Comparison of ENCODE assay signal across 1 cellular context in genomic region chr4:183241322-183241640, GRCh38.
A peak's percentile ranks its signal among the peaks of the same experiment; 100 is the strongest.
TF ChIP-seq lines count a peak whose summit lies in the region.

No MANE protein-coding gene starts in this region.

TF ChIP-seq in K562, 482 proteins besides CTCF, POLR2A, EP300 and RAD21 (continued from another document and continues in another):
- TF ChIP-seq NFE2L1 (tag; IDR thresholded peaks at IDR 0.05; ENCODE audit: borderline replicate concordance, low read depth): no peak
- peak; percentile 96 for TF ChIP-seq POLR2AphosphoS5 (IDR thresholded peaks at IDR 0.05; ENCODE audit: control insufficient read depth, insufficient read depth, low read depth, low read length)
- peak; percentile 89 for TF ChIP-seq STAT5A (IDR thresholded peaks at IDR 0.05; ENCODE audit: borderline replicate concordance, low read length)
- no peak for TF ChIP-seq THRA (IDR thresholded peaks at IDR 0.05)
- TF ChIP-seq RUNX1 (IDR thresholded peaks at IDR 0.05; ENCODE audit: low read depth): 0 out of 2 replicates have a peak, but pooled peaks have one; percentile 61
- TF ChIP-seq HCFC1 (IDR thresholded peaks at IDR 0.05; ENCODE audit: low read depth, low read length): no peak
- TF ChIP-seq AFF1 (IDR thresholded peaks at IDR 0.05; ENCODE audit: low read depth in 1 of 2, partially characterized antibody in 2 of 2): peak in 1 of 2 experiments; percentile 67
- peak; percentile 97 for TF ChIP-seq CBFA2T3 (IDR thresholded peaks at IDR 0.05)
- TF ChIP-seq ZNF584 (CRISPR knock-in tag; IDR thresholded peaks at IDR 0.05; ENCODE audit: low read depth): peak; percentile 48; the same call in 1 of the 2 replicates
- peak; percentile 83 for TF ChIP-seq MITF (IDR thresholded peaks at IDR 0.05)
- TF ChIP-seq ZNF518B (CRISPR knock-in tag; IDR thresholded peaks at IDR 0.05): no peak
- TF ChIP-seq CBFA2T2 (conservative IDR thresholded peaks at IDR 0.05): peak; percentile 95
- TF ChIP-seq TBL1XR1 (IDR thresholded peaks at IDR 0.05; ENCODE audit: low read length in 2 of 2): peak in 1 of 2 experiments; percentile 83; a peak in 2 of 4 replicates
- TF ChIP-seq MLLT1 (IDR thresholded peaks at IDR 0.05): peak in 1 of 2 experiments; percentile 64; a peak in 1 of 4 replicates
- peak; percentile 81 to 84; a peak in 3 of 4 replicates for TF ChIP-seq KDM1A (IDR thresholded peaks at IDR 0.05)
- TF ChIP-seq NCOA2 (IDR thresholded peaks at IDR 0.05; ENCODE audit: partially characterized antibody in 2 of 2): peak in 1 of 2 experiments; percentile 56
- 0 out of 2 replicates have a peak, but pooled peaks have one; percentile 44 for TF ChIP-seq ZNF592 (IDR thresholded peaks at IDR 0.05)
- no peak for TF ChIP-seq SAP30 (IDR thresholded peaks at IDR 0.05; ENCODE audit: borderline replicate concordance, insufficient read depth, low read depth, low read length, poor library complexity, severe bottlenecking)
- TF ChIP-seq CEBPG (CRISPR knock-in tag; IDR thresholded peaks at IDR 0.05): no peak
- no peak for TF ChIP-seq CEBPG (tag; conservative IDR thresholded peaks at IDR 0.05 in 1 of 2, IDR thresholded peaks at IDR 0.05 in 1 of 2)
- TF ChIP-seq NFE2 (IDR thresholded peaks at IDR 0.05; ENCODE audit: low read depth): peak; percentile 44; the same call in 1 of the 2 replicates
- TF ChIP-seq CREB1 (IDR thresholded peaks at IDR 0.05): peak; percentile 75
- no peak; the same call in 1 of the 2 replicates for TF ChIP-seq CREB1 (CRISPR knock-in tag; IDR thresholded peaks at IDR 0.05)
- TF ChIP-seq ZNF609 (CRISPR knock-in tag; IDR thresholded peaks at IDR 0.05; ENCODE audit: borderline replicate concordance): no peak
- TF ChIP-seq ZC3H8 (IDR thresholded peaks at IDR 0.05): no peak
- peak; percentile 82 for TF ChIP-seq LCOR (CRISPR knock-in tag; IDR thresholded peaks at IDR 0.05)
- no peak for TF ChIP-seq MBD1 (CRISPR knock-in tag; IDR thresholded peaks at IDR 0.05)
- TF ChIP-seq GTF2E2 (tag; IDR thresholded peaks at IDR 0.05): no peak
- TF ChIP-seq GATAD2B (IDR thresholded peaks at IDR 0.05; ENCODE audit: borderline replicate concordance): 0 out of 2 replicates have a peak, but pooled peaks have one; percentile 42
- TF ChIP-seq MTA1 (IDR thresholded peaks at IDR 0.05; ENCODE audit: borderline replicate concordance): 0 out of 2 replicates have a peak, but pooled peaks have one; percentile 62
- TF ChIP-seq NUFIP1 (IDR thresholded peaks at IDR 0.05; ENCODE audit: partially characterized antibody): no peak
- peak; percentile 96 for TF ChIP-seq SMAD4 (CRISPR knock-in tag; conservative IDR thresholded peaks at IDR 0.05)
- TF ChIP-seq CBX2 (IDR thresholded peaks at IDR 0.05; ENCODE audit: insufficient read depth, low read length, poor library complexity, severe bottlenecking): no peak
- peak; percentile 32 to 55; a peak in 2 of 4 replicates for TF ChIP-seq ARNT (IDR thresholded peaks at IDR 0.05)
